In the genomic region with DNA sequence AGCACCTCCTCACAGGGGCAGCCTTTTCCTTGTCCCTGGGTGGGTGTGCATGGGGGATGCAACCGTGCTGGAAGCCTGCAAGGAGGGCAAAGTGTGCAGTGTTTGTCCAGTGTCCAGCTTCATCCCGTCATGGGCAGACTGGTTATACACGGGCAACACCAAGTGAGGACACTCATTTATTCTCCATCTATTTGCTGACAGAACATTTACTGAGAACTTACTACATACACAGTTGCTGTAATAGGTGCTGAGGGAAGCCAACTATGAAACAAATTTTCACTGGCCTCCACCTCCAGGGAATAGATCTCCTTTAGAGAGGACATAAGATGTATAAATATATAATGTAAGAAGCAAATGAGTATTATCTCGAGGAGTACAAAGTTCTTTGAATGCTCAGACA, we compare ENCODE assay signal across 11 cellular contexts.
"Had no signal": no experiment of that assay in that cellular context is flagged by ENCODE, and none has a peak within 500 bp of the region (broad histone marks: within the 10 kb centered on the region; RNA-seq: fewer than 3 reads in every experiment).

No MANE protein-coding gene starts in this region.

- H3K9me3 ChIP-seq: HAP-1 had no signal

- ATAC-seq: GM23338, HCT116 had no signal

- H3K4me3 ChIP-seq: GM23248, GM23338, HAP-1 had no signal

- H3K36me3 ChIP-seq: HAP-1 had no signal

- H3K9ac ChIP-seq: GM23248 had no signal

- H2AFZ ChIP-seq: GM23248, GM23338 had no signal

- H3K4me1 ChIP-seq: HAP-1 had no signal

- FAIRE-seq: H1, H54 had no signal

- H3K4me2 ChIP-seq: GM23338 had no signal

- H3K27ac ChIP-seq: GM23248 had no signal

- DNase-seq: GM23248, GOT3, H7, H9, HCEC 1CT, HFFc6 had no signal
